Comparison of ENCODE assay signal across 21 cellular contexts in genomic region chr3:108029466-108029865, GRCh38.
DNase-seq lines count a peak whose midpoint lies in the region; FAIRE-seq and TF ChIP-seq lines count a peak whose summit lies in the region.
"Had no signal": no experiment of that assay in that cellular context is flagged by ENCODE, and none has a peak within 500 bp of the region (broad histone marks: within the 10 kb centered on the region; RNA-seq: fewer than 3 reads in every experiment).

No MANE protein-coding gene starts in this region.

- peaks cover 5% of the 10 kb centered on the region for H3K4me1 Mint-ChIP-seq in astrocyte (ENCODE audit: low read depth, unreplicated experiment)

- H3K4me3 ChIP-seq in astrocyte (ENCODE audit: insufficient read depth, low read depth, low read length) = no peak overlapping the region
- H3K4me3 ChIP-seq in endothelial cell of umbilical vein (replicated peaks in 1 of 3; ENCODE audit: insufficient read depth in 1 of 3, low read depth in 1 of 3, low read length in 3 of 3) = no peak overlapping the region
- no peak overlapping the region for H3K4me3 ChIP-seq in smooth muscle cell
- H3K4me3 ChIP-seq: BLaER1, GM12878, HAP-1 had no signal

- H3K79me2 ChIP-seq in astrocyte (ENCODE audit: insufficient read depth, low read length) (no peaks in the 10 kb centered on the region), endothelial cell of umbilical vein (ENCODE audit: control insufficient read depth, insufficient read depth, low read length) (no peaks in the 10 kb centered on the region), smooth muscle cell (ENCODE audit: low read depth) (no peaks in the 10 kb centered on the region)

- H3K9ac ChIP-seq in astrocyte (ENCODE audit: low read length) (no peak overlapping the region), endothelial cell of umbilical vein (replicated peaks; ENCODE audit: extremely low read depth, insufficient read depth, low read length) (no peak overlapping the region), smooth muscle cell (ENCODE audit: low read depth) (no peak overlapping the region)
- H3K9ac ChIP-seq: BLaER1 had no signal

- H3K27ac Mint-ChIP-seq in astrocyte (ENCODE audit: unreplicated experiment) = no peak overlapping the region
- H3K27ac Mint-ChIP-seq: B cell; CD8-positive, alpha-beta T cell; HFFc6 had no signal

- no peaks in the 10 kb centered on the region for H3K9me3 ChIP-seq in astrocyte (ENCODE audit: insufficient read depth, low read depth, low read length)
- no peaks in the 10 kb centered on the region for H3K9me3 ChIP-seq in endothelial cell of umbilical vein (replicated peaks; ENCODE audit: control insufficient read depth, insufficient read depth, low read length)
- H3K9me3 ChIP-seq in smooth muscle cell (replicated peaks; ENCODE audit: low read depth) = no peaks in the 10 kb centered on the region
- H3K9me3 ChIP-seq: BLaER1, Caco-2, HAP-1 had no signal

- no peak overlapping the region for H3K4me3 Mint-ChIP-seq in astrocyte (ENCODE audit: unreplicated experiment)
- H3K4me3 Mint-ChIP-seq: B cell; CD4-positive, CD25-positive, alpha-beta regulatory T cell; CD8-positive, alpha-beta T cell; HFFc6 had no signal

- H3K9me3 Mint-ChIP-seq in astrocyte (ENCODE audit: unreplicated experiment) = peaks cover 3% of the 10 kb centered on the region
- H3K9me3 Mint-ChIP-seq: HFFc6 had no signal

- H3K36me3 Mint-ChIP-seq in astrocyte (ENCODE audit: low read depth, unreplicated experiment) = no peaks in the 10 kb centered on the region

- H3K27me3 ChIP-seq in astrocyte (ENCODE audit: insufficient read depth, low read length) = no peaks in the 10 kb centered on the region
- H3K27me3 ChIP-seq in endothelial cell of umbilical vein (ENCODE audit: control insufficient read depth in 2 of 2, insufficient read depth in 2 of 2, low read length in 2 of 2) = no peaks in the 10 kb centered on the region
- H3K27me3 ChIP-seq in smooth muscle cell (ENCODE audit: low read depth) = no peaks in the 10 kb centered on the region
- H3K27me3 ChIP-seq: BLaER1 had no signal

- CTCF ChIA-PET in endothelial cell of umbilical vein (lab: Charles Lee) = interaction anchor here (1.0 to 1.2 kb wide), 3 partner anchors 13 to 102 kb away, joined by 3 read pairs; no protein-coding TSS in a partner anchor

- POLR2A ChIA-PET in endothelial cell of umbilical vein (lab: Charles Lee) = no interaction called here

- no peak for TF ChIP-seq POLR2A in endothelial cell of umbilical vein (IDR thresholded peaks at IDR 0.05; ENCODE audit: low read depth, low read length)

- TF ChIP-seq CTCF in astrocyte (IDR thresholded peaks at IDR 0.05; ENCODE audit: insufficient read depth, low read depth, low read length) (no peak), endothelial cell of umbilical vein (IDR thresholded peaks at IDR 0.05; ENCODE audit: extremely low read depth in 1 of 2, insufficient read depth in 1 of 2, low read depth in 1 of 2, low read length in 2 of 2) (no peak), smooth muscle cell (IDR thresholded peaks at IDR 0.05; ENCODE audit: borderline replicate concordance, insufficient read depth, poor library complexity, severe bottlenecking) (no peak)

- intact Hi-C loops in endothelial cell of umbilical vein (cut with micrococcal nuclease) = no loop called here

- no TSS peak for BruUV-seq in endothelial cell of umbilical vein (replicated peaks; lab: Mats Ljungman, UMichigan)

- FAIRE-seq in astrocyte (lab: Jason Lieb, UNC) = no peak
- no peak for FAIRE-seq in endothelial cell of umbilical vein (lab: Jason Lieb, UNC)
- FAIRE-seq: G401.6, GM12878, H54 had no signal

- DNase-seq in GM04503 (ENCODE audit: low read depth) (peak; percentile 22), astrocyte (ENCODE audit: low read depth) (peak; percentile 49), endothelial cell of umbilical vein (ENCODE audit: low read depth, low spot score) (peak; percentile 11), smooth muscle cell (lab: John Stamatoyannopoulos, UW; ENCODE audit: unreplicated experiment) (no peak), NCI-H2107 (lab: John Stamatoyannopoulos, UW) (no peak), pons (ENCODE audit: low spot score) (no peak), caudate nucleus (lab: John Stamatoyannopoulos, UW) (no peak)
- DNase-seq: Caco-2; CD4-positive, CD25-positive, alpha-beta regulatory T cell; CD8-positive, alpha-beta T cell; DMS153; DND-41; GOT3; HFFc6 had no signal

- dilution Hi-C loops in endothelial cell of umbilical vein (cut with MboI; ENCODE audit: extremely low pct_ligation_motif_present, low sequenced_read_pairs) = no loop called here

- H4K20me1 ChIP-seq in astrocyte (ENCODE audit: insufficient read depth, low read length) = no peaks in the 10 kb centered on the region
- H4K20me1 ChIP-seq in endothelial cell of umbilical vein (replicated peaks; ENCODE audit: control insufficient read depth, extremely low read depth, insufficient read depth, low read length) = no peaks in the 10 kb centered on the region
- H4K20me1 ChIP-seq in smooth muscle cell (ENCODE audit: low read depth) = no peaks in the 10 kb centered on the region
- H4K20me1 ChIP-seq: BLaER1 had no signal

- peaks cover 2% of the 10 kb centered on the region for H3K27me3 Mint-ChIP-seq in astrocyte (ENCODE audit: low read depth, unreplicated experiment)
- H3K27me3 Mint-ChIP-seq: B cell; CD4-positive, CD25-positive, alpha-beta regulatory T cell had no signal

- no peaks in the 10 kb centered on the region for H3K36me3 ChIP-seq in astrocyte (ENCODE audit: insufficient read depth, low read length)
- H3K36me3 ChIP-seq in endothelial cell of umbilical vein (ENCODE audit: control insufficient read depth in 2 of 2, extremely low read depth in 1 of 2, insufficient read depth in 2 of 2, low read length in 2 of 2) = no peaks in the 10 kb centered on the region
- H3K36me3 ChIP-seq in smooth muscle cell (ENCODE audit: low read depth) = no peaks in the 10 kb centered on the region
- H3K36me3 ChIP-seq: BLaER1, HAP-1 had no signal

- no peaks in the 10 kb centered on the region for H3K9me1 ChIP-seq in endothelial cell of umbilical vein (replicated peaks; ENCODE audit: control insufficient read depth, extremely low read depth, insufficient read depth, low read length)

- H3F3A ChIP-seq in smooth muscle cell (ENCODE audit: low read depth) = no peaks in the 10 kb centered on the region

- H3K4me1 ChIP-seq in astrocyte (ENCODE audit: insufficient read depth, low read length) (no peaks in the 10 kb centered on the region), endothelial cell of umbilical vein (ENCODE audit: control insufficient read depth, extremely low read depth, insufficient read depth, low read length) (peaks cover 8% of the 10 kb centered on the region), smooth muscle cell (ENCODE audit: low read depth) (no peaks in the 10 kb centered on the region)
- H3K4me1 ChIP-seq: BLaER1, Caco-2, HAP-1 had no signal

- H2AFZ ChIP-seq in astrocyte (ENCODE audit: low read depth, low read length) (no peak overlapping the region), endothelial cell of umbilical vein (ENCODE audit: low read depth, low read length) (no peak overlapping the region), smooth muscle cell (ENCODE audit: low read depth) (no peak overlapping the region)

- WGBS in smooth muscle cell (ENCODE audit: low lambda C conversion rate) = 21% methylated on average over 1 of the region's 1 CpG

- H3K4me2 ChIP-seq in astrocyte (ENCODE audit: low read length) (no peak overlapping the region), endothelial cell of umbilical vein (ENCODE audit: insufficient read depth, low read length) (no peak overlapping the region), smooth muscle cell (peak overlapping the region; percentile 2)
- H3K4me2 ChIP-seq: BLaER1 had no signal

- no peak overlapping the region for H3K27ac ChIP-seq in astrocyte (ENCODE audit: low read depth, low read length)
- H3K27ac ChIP-seq in endothelial cell of umbilical vein (ENCODE audit: insufficient read depth, low read depth, low read length) = no peak overlapping the region
- H3K27ac ChIP-seq in smooth muscle cell (ENCODE audit: low read depth) = no peak overlapping the region
- no peak overlapping the region for H3K27ac ChIP-seq in caudate nucleus (ENCODE audit: low read depth, low read length)
- H3K27ac ChIP-seq: BLaER1, C4-2B had no signal

TF ChIP-seq in endothelial cell of umbilical vein, 7 proteins besides CTCF, POLR2A, EP300 and RAD21:
- TF ChIP-seq FOS (IDR thresholded peaks at IDR 0.05; ENCODE audit: borderline replicate concordance, insufficient read depth, low read length) (no peak), MAX (IDR thresholded peaks at IDR 0.05; ENCODE audit: insufficient read depth, insufficient read length) (no peak), JUN (IDR thresholded peaks at IDR 0.05; ENCODE audit: borderline replicate concordance, insufficient read depth, insufficient read length, low read depth) (no peak), MYC (IDR thresholded peaks at IDR 0.05; ENCODE audit: low read depth, low read length) (no peak), GATA2 (IDR thresholded peaks at IDR 0.05; ENCODE audit: insufficient read depth, insufficient read length, low read depth, low read length) (no peak), POLR2AphosphoS5 (IDR thresholded peaks at IDR 0.05; ENCODE audit: insufficient read depth, low read depth, low read length) (no peak), EZH2 (IDR thresholded peaks at IDR 0.05; ENCODE audit: borderline replicate concordance, low read depth, low read length, severe bottlenecking) (no peak)

Comparison
In these comparisons a context has a peak if more than half of its experiments do, and no peak if none do; other contexts are left out.
1. DNase-seq: peak in GM04503 (single experiment), astrocyte (single experiment) and endothelial cell of umbilical vein (single experiment); none in smooth muscle cell (single experiment), NCI-H2107 (single experiment), pons (single experiment) and caudate nucleus (0 of 61).